23 cellular contexts compared by ENCODE assay signal in genomic region chr5:135871268-135871895, GRCh38. TPM values are rescaled to one million over a fixed set of nuclear protein-coding genes. Genes with fewer than 3 reads are reported as not detected.
"Had no signal": no experiment of that assay in that cellular context is flagged by ENCODE, and none has a peak within 500 bp of the region (broad histone marks: within the 10 kb centered on the region; RNA-seq: fewer than 3 reads in every experiment).

No MANE protein-coding gene starts in this region.

- H3K36me3 ChIP-seq: heart left ventricle, lower lobe of right lung, right atrium auricular region, sigmoid colon, suprapubic skin, thyroid gland, uterus had no signal

- DNase-seq: erythroblast; foreskin melanocyte; heart left ventricle; hippocampal formation; kidney glomerular epithelial cell; lower lobe of right lung; sigmoid colon; stimulated activated CD4-positive, alpha-beta T cell treated with anti-CD3 and anti-CD28 coated beads, Interleukin-12 subunit alpha, Interleukin-12 subunit beta, amount 100 ng/mL, for 4 hours; stimulated activated naive CD8-positive, alpha-beta T cell treated with anti-CD3 and anti-CD28 coated beads, Interleukin-15, Interleukin-2, amounts not matched to agents 100 U/mL and 50 U/mL, for 24 hours; thyroid gland; uterus had no signal

- H3K9me3 Mint-ChIP-seq: memory B cell, mesothelial cell of epicardium, nephron, type B pancreatic cell had no signal

- H3K27me3 ChIP-seq: right atrium auricular region, sigmoid colon, suprapubic skin, thyroid gland, uterus had no signal

- H3K4me3 ChIP-seq: heart left ventricle, lower lobe of right lung, right atrium auricular region, sigmoid colon, skin epidermis, suprapubic skin, thyroid gland, uterus had no signal

- H3K27ac ChIP-seq: heart left ventricle, lower lobe of right lung, right atrium auricular region, sigmoid colon, skin epidermis, suprapubic skin, thyroid gland, uterus had no signal

- H3K27ac Mint-ChIP-seq: memory B cell, mesothelial cell of epicardium, nephron, type B pancreatic cell had no signal

- H3K4me3 Mint-ChIP-seq: memory B cell, mesothelial cell of epicardium, nephron, type B pancreatic cell had no signal

- H3K36me3 Mint-ChIP-seq: memory B cell, mesothelial cell of epicardium, type B pancreatic cell had no signal

- H3K9me3 ChIP-seq: heart left ventricle, lower lobe of right lung, right atrium auricular region, sigmoid colon, suprapubic skin, thyroid gland, uterus had no signal

- H3K4me1 Mint-ChIP-seq: memory B cell, mesothelial cell of epicardium, nephron had no signal

- ATAC-seq: lower lobe of right lung; stimulated activated naive CD8-positive, alpha-beta T cell treated with anti-CD3 and anti-CD28 coated beads, Interleukin-15, Interleukin-2, amounts not matched to agents 100 U/mL and 50 U/mL, for 24 hours had no signal

- H3K4me1 ChIP-seq: heart left ventricle, lower lobe of right lung, right atrium auricular region, sigmoid colon, suprapubic skin, thyroid gland, uterus had no signal

RNA-seq across cellular contexts. Expression of gene IL9, which starts 24.3 kb away (rescaled TPM):
- total RNA-seq: glomerular endothelial cell, heart left ventricle, lower lobe of right lung, mesothelial cell of epicardium, mucosa of gallbladder, myocyte, omental fat pad, pulmonary artery endothelial cell, right atrium auricular region, sigmoid colon, suprapubic skin, thyroid gland, uterus had no signal
- polyA plus RNA-seq: heart left ventricle, sigmoid colon had no signal

RNA-seq across cellular contexts. Expression of gene SLC25A48, which starts 36.9 kb away (rescaled TPM):
- total RNA-seq: glomerular endothelial cell, myocyte, pulmonary artery endothelial cell, right atrium auricular region, sigmoid colon had no signal
